ENCODE assay signal across 9 cellular contexts in the genomic region with DNA sequence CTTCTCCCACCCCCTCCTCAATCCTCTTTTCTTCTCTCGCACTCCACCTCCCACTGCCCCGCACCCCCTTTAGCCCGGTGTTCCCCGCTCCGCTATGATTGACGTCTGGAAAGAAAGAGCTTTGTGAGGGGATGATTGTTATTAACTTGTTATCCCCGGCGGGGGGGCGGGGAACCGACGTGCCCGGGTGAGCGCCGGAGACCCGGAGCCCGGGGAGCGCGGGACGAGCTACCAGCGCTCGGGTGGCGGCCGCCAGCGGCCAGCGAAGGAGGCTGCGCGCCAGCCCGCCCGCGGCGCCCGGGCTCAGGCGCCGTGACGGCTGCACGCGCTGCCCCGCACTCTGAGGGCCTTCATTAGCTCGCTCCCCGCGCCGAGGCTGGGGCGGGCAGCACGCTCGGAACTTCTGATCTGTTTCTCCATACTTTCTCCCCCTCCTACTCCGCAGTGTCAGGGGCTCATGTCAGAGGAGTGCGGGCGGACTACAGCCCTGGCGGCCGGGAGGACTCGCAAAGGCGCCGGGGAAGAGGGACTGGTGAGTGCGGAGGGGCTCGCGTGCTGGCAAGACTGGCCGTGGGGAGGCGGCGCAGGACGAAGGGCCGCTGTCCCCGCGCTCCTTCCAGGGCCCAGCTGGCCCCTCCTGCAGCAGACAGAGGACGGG. TPM values are rescaled to one million over a fixed set of nuclear protein-coding genes. Genes with fewer than 3 reads are reported as not detected.
A peak's percentile ranks its signal among the peaks of the same experiment; 100 is the strongest.
DNase-seq lines count a peak whose midpoint lies in the region; ATAC-seq and TF ChIP-seq lines count a peak whose summit lies in the region.
"Had no signal": no experiment of that assay in that cellular context is flagged by ENCODE, and none has a peak within 500 bp of the region (broad histone marks: within the 10 kb centered on the region; RNA-seq: fewer than 3 reads in every experiment).

No MANE protein-coding gene starts in this region.

- H3K23ac ChIP-seq in neuronal stem cell (ENCODE audit: low read depth, low read length, poor library complexity), result peak overlapping the region; percentile 80

- CTCF ChIA-PET in activated CD8-positive, alpha-beta T cell treated with anti-CD3 and anti-CD28 coated beads, Interleukin-2, amount 10 ng/mL, durations not matched to agents 7 days and 5 days (lab: Charles Lee), result interaction anchor here (1.1 kb wide), 1 partner anchor 10 kb away, joined by 5 read pairs; no protein-coding TSS in a partner anchor

- peak overlapping the region; percentile 10 for H2BK12ac ChIP-seq in neuronal stem cell (ENCODE audit: low read length)

- H3K27me3 ChIP-seq in neuronal stem cell (ENCODE audit: control insufficient read depth in 3 of 3, insufficient read depth in 3 of 3, low read depth in 1 of 3, low read length in 3 of 3), result peaks cover 14 to 100% (median 60%) of the 10 kb centered on the region in 3 experiments

- no peaks in the 10 kb centered on the region for H3K9me3 Mint-ChIP-seq in endothelial cell (ENCODE audit: unreplicated experiment)
- no peaks in the 10 kb centered on the region for H3K9me3 Mint-ChIP-seq in activated CD8-positive, alpha-beta T cell treated with anti-CD3 and anti-CD28 coated beads, Interleukin-2, amount 10 ng/mL, durations not matched to agents 7 days and 5 days (ENCODE audit: insufficient read depth)

- DNase-seq in NCI-H345 (lab: John Stamatoyannopoulos, UW), result peak; percentile 27
- peak; percentile 51 for DNase-seq in endothelial cell (ENCODE audit: low spot score)
- DNase-seq in neuronal stem cell (ENCODE audit: low spot score), result peak; percentile 56
- no peak for DNase-seq in activated CD8-positive, alpha-beta T cell treated with anti-CD3 and anti-CD28 coated beads, Interleukin-2, amount 10 ng/mL, durations not matched to agents 7 days and 5 days
- no peak for DNase-seq in caudate nucleus (lab: John Stamatoyannopoulos, UW)
- no peak for DNase-seq in activated CD4-positive, CD25-positive, alpha-beta regulatory T cell treated with anti-CD3 and anti-CD28 coated beads, Interleukin-2, amount 50 U/mL, for 72 hours

- H3K36me3 Mint-ChIP-seq in endothelial cell (ENCODE audit: low read depth, unreplicated experiment), result peaks cover 6% of the 10 kb centered on the region
- H3K36me3 Mint-ChIP-seq in activated CD8-positive, alpha-beta T cell treated with anti-CD3 and anti-CD28 coated beads, Interleukin-2, amount 10 ng/mL, durations not matched to agents 7 days and 5 days (ENCODE audit: low read depth), result peaks cover 26% of the 10 kb centered on the region

- peaks cover 34% of the 10 kb centered on the region for H3K27me3 Mint-ChIP-seq in endothelial cell (ENCODE audit: unreplicated experiment)
- H3K27me3 Mint-ChIP-seq in activated CD8-positive, alpha-beta T cell treated with anti-CD3 and anti-CD28 coated beads, Interleukin-2, amount 10 ng/mL, durations not matched to agents 7 days and 5 days (ENCODE audit: low read depth), result peaks cover 64% of the 10 kb centered on the region

- H3K4me1 Mint-ChIP-seq in endothelial cell (ENCODE audit: unreplicated experiment), result peaks cover 53% of the 10 kb centered on the region
- peaks cover 13% of the 10 kb centered on the region for H3K4me1 Mint-ChIP-seq in activated CD8-positive, alpha-beta T cell treated with anti-CD3 and anti-CD28 coated beads, Interleukin-2, amount 10 ng/mL, durations not matched to agents 7 days and 5 days (ENCODE audit: low read depth)

- POLR2A ChIA-PET in activated CD8-positive, alpha-beta T cell treated with anti-CD3 and anti-CD28 coated beads, Interleukin-2, amount 10 ng/mL, durations not matched to agents 7 days and 5 days (lab: Charles Lee), result no interaction called here

- H4K91ac ChIP-seq in neuronal stem cell (ENCODE audit: low read depth, low read length, poor library complexity), result no peak overlapping the region

- peak overlapping the region; percentile 81 for H3K4me3 Mint-ChIP-seq in endothelial cell (ENCODE audit: unreplicated experiment)
- H3K4me3 Mint-ChIP-seq in activated CD8-positive, alpha-beta T cell treated with anti-CD3 and anti-CD28 coated beads, Interleukin-2, amount 10 ng/mL, durations not matched to agents 7 days and 5 days, result no peak overlapping the region

- H3K4me1 ChIP-seq in ES-I3 (ENCODE audit: insufficient read depth, low read length), result peaks cover 4% of the 10 kb centered on the region
- peaks cover 16 to 22% of the 10 kb centered on the region in 2 donors for H3K4me1 ChIP-seq in neuronal stem cell (ENCODE audit: control insufficient read depth in 2 of 2, insufficient read depth in 1 of 2, low read depth in 1 of 2, low read length in 2 of 2)

- no peak for ATAC-seq in activated CD8-positive, alpha-beta T cell treated with anti-CD3 and anti-CD28 coated beads, Interleukin-2, amount 10 ng/mL, durations not matched to agents 7 days and 5 days
- no peak for ATAC-seq in HG02798 (IDR thresholded peaks at IDR 0.05; ENCODE audit: poor library complexity, unreplicated experiment)

- H3K14ac ChIP-seq in neuronal stem cell (ENCODE audit: low read length), result peak overlapping the region; percentile 21

- H2BK15ac ChIP-seq in neuronal stem cell (ENCODE audit: low read length), result peak overlapping the region; percentile 58

- H3K18ac ChIP-seq in neuronal stem cell (ENCODE audit: low read length), result peak overlapping the region; percentile 94

- peak overlapping the region; percentile 88 for H2AFZ ChIP-seq in neuronal stem cell (ENCODE audit: low read length)

- H2BK5ac ChIP-seq in neuronal stem cell (ENCODE audit: low read length), result no peak overlapping the region

- no peak overlapping the region for H4K8ac ChIP-seq in neuronal stem cell (ENCODE audit: low read depth, low read length)

- H3K27ac Mint-ChIP-seq in endothelial cell (ENCODE audit: unreplicated experiment), result no peak overlapping the region
- H3K27ac Mint-ChIP-seq in activated CD8-positive, alpha-beta T cell treated with anti-CD3 and anti-CD28 coated beads, Interleukin-2, amount 10 ng/mL, durations not matched to agents 7 days and 5 days, result no peak overlapping the region

- no peak overlapping the region for H3K27ac ChIP-seq in neuronal stem cell (replicated peaks; ENCODE audit: low read length)
- H3K27ac ChIP-seq in caudate nucleus (ENCODE audit: low read depth, low read length), result no peak overlapping the region

- WGBS in neuronal stem cell (ENCODE audit: extremely low coverage in 2 of 2, insufficient read length in 2 of 2, insufficient replicate concordance in 1 of 2), 2 donors, result no CpG with 5 or more reads among the region's 64 CpGs

- H3K4me3 ChIP-seq in neuronal stem cell (ENCODE audit: low read length in 2 of 2), result peak overlapping the region in 1 of 2 donors; percentile 78

- no peaks in the 10 kb centered on the region for H3K79me1 ChIP-seq in neuronal stem cell (ENCODE audit: low read depth, low read length)

- H2BK120ac ChIP-seq in neuronal stem cell (ENCODE audit: low read depth, low read length), result peak overlapping the region; percentile 72

- H3K9me3 ChIP-seq in ES-I3 (ENCODE audit: control insufficient read depth, insufficient read depth, low read length) (no peaks in the 10 kb centered on the region), neuronal stem cell (replicated peaks in 1 of 2; ENCODE audit: control insufficient read depth in 2 of 2, insufficient read depth in 1 of 2, low read depth in 1 of 2, low read length in 2 of 2) (no peaks in the 10 kb centered on the region)

- peak overlapping the region; percentile 93 for H3K4me2 ChIP-seq in neuronal stem cell (ENCODE audit: insufficient read depth, low read length, poor library complexity, severe bottlenecking)

- H3K4ac ChIP-seq in neuronal stem cell (ENCODE audit: low read length), result no peak overlapping the region

- TF ChIP-seq CTCF in endothelial cell (IDR thresholded peaks at IDR 0.05; ENCODE audit: unreplicated experiment), result no peak

- no peak overlapping the region for H2AK5ac ChIP-seq in neuronal stem cell (ENCODE audit: low read depth, low read length)

- no peaks in the 10 kb centered on the region for H3K36me3 ChIP-seq in ES-I3 (ENCODE audit: insufficient read depth, low read length)
- H3K36me3 ChIP-seq in neuronal stem cell (replicated peaks in 1 of 2; ENCODE audit: control insufficient read depth in 2 of 2, insufficient read depth in 2 of 2, low read length in 2 of 2), result no peaks in the 10 kb centered on the region

- H3K9ac ChIP-seq in ES-I3 (ENCODE audit: low read depth, low read length) (peak overlapping the region; percentile 61; the same call in 1 of the 2 replicates), neuronal stem cell (ENCODE audit: low read depth, low read length, poor library complexity) (peak overlapping the region; percentile 60)

RNA-seq across cellular contexts. Expression of gene LHX8, which starts 2.1 kb away (rescaled TPM):
- total RNA-seq in endothelial cell (ENCODE audit: unreplicated experiment), result not detected
- polyA plus RNA-seq in neuronal stem cell (2013, experiment 1 of 2), result 0.07 TPM
- polyA plus RNA-seq in neuronal stem cell (2013, experiment 2 of 2), result 0.04 TPM
- total RNA-seq in activated CD8-positive, alpha-beta T cell treated with anti-CD3 and anti-CD28 coated beads, Interleukin-2, amount 10 ng/mL, durations not matched to agents 7 days and 5 days, result not detected
- total RNA-seq: dermis microvascular lymphatic vessel endothelial cell had no signal

Comparison
In these comparisons a context has a peak if more than half of its experiments do, and no peak if none do; other contexts are left out.
1. DNase-seq: peak in NCI-H345 (single experiment), endothelial cell (single experiment) and neuronal stem cell (single experiment); none in activated CD8-positive, alpha-beta T cell treated with anti-CD3 and anti-CD28 coated beads, Interleukin-2, amount 10 ng/mL, durations not matched to agents 7 days and 5 days (single experiment), caudate nucleus (0 of 61) and activated CD4-positive, CD25-positive, alpha-beta regulatory T cell treated with anti-CD3 and anti-CD28 coated beads, Interleukin-2, amount 50 U/mL, for 72 hours (single experiment).